8 cellular contexts compared by ENCODE assay signal in genomic region chr19:5339950-5340636, GRCh38. TPM values are rescaled to one million over a fixed set of nuclear protein-coding genes. Genes with fewer than 3 reads are reported as not detected.
DNase-seq lines count a peak whose midpoint lies in the region; ATAC-seq, FAIRE-seq and TF ChIP-seq lines count a peak whose summit lies in the region.

No MANE protein-coding gene starts in this region.

- no peak for TF ChIP-seq EP300 in K562 (IDR thresholded peaks at IDR 0.05; ENCODE audit: low read length)
- no peak for TF ChIP-seq EP300 in suprapubic skin (IDR thresholded peaks at IDR 0.05)

- in situ Hi-C loops in K562 (cut with MboI): no loop called here

- H3K36me3 ChIP-seq in HUES6 (ENCODE audit: control insufficient read depth, insufficient read depth, low read length) (no peaks in the 10 kb centered on the region), K562 (ENCODE audit: control insufficient read depth, insufficient read depth, low read length) (no peaks in the 10 kb centered on the region), keratinocyte (ENCODE audit: control insufficient read depth in 2 of 2, extremely low read depth in 1 of 2, insufficient read depth in 2 of 2, low read length in 2 of 2) (no peaks in the 10 kb centered on the region), suprapubic skin (no peaks in the 10 kb centered on the region)

- H3K9me1 ChIP-seq in K562 (ENCODE audit: control insufficient read depth, insufficient read depth, low read length) (no peaks in the 10 kb centered on the region), keratinocyte (ENCODE audit: control insufficient read depth, extremely low read depth, insufficient read depth, low read length) (no peaks in the 10 kb centered on the region)

- H2AFZ ChIP-seq in K562 (ENCODE audit: low read depth, low read length): peak overlapping the region; percentile 79; the same call in 1 of the 2 replicates
- no peak overlapping the region for H2AFZ ChIP-seq in keratinocyte (ENCODE audit: control insufficient read depth, low read length)

- BruUV-seq in K562 (replicated peaks; lab: Mats Ljungman, UMichigan): no TSS peak

- no peak for FAIRE-seq in K562 (lab: Jason Lieb, UNC)
- no peak for FAIRE-seq in keratinocyte (lab: Jason Lieb, UNC)

- 0% methylated on average over 22 of the region's 73 CpGs for WGBS in K562 (ENCODE audit: insufficient coverage, low coverage, missing lambda C conversion rate)
- 1% methylated on average over 12 of the region's 73 CpGs for WGBS in suprapubic skin

- H3K27me3 ChIP-seq in HUES6 (ENCODE audit: control insufficient read depth, insufficient read depth, low read length): peaks cover 33% of the 10 kb centered on the region
- H3K27me3 ChIP-seq in K562 (ENCODE audit: control insufficient read depth in 2 of 2, insufficient read depth in 2 of 2, low read length in 2 of 2): peaks cover 18 to 33% of the 10 kb centered on the region in 2 experiments
- peaks cover 35% of the 10 kb centered on the region for H3K27me3 ChIP-seq in keratinocyte (ENCODE audit: control insufficient read depth, extremely low read depth, insufficient read depth, low read length)
- peaks cover 55% of the 10 kb centered on the region for H3K27me3 ChIP-seq in suprapubic skin
- peaks cover 39% of the 10 kb centered on the region for H3K27me3 ChIP-seq in foreskin keratinocyte

- H3K4me2 ChIP-seq in K562 (ENCODE audit: insufficient read depth, low read length) (peak overlapping the region; percentile 60), keratinocyte (ENCODE audit: control insufficient read depth, extremely low read depth, insufficient read depth, low read depth, low read length) (peak overlapping the region; percentile 66)

- CTCF ChIA-PET in K562 (lab: Yijun Ruan, JAX; ENCODE audit: low intra/inter-chr PET ratio): no interaction called here

- ATAC-seq in K562 (peak; percentile 58), foreskin keratinocyte (no peak)

- H4K20me1 ChIP-seq in K562 (replicated peaks; ENCODE audit: control insufficient read depth, insufficient read depth, low read length) (peaks cover 6% of the 10 kb centered on the region; the same call in 1 of the 2 replicates), keratinocyte (ENCODE audit: control insufficient read depth, extremely low read depth, insufficient read depth, low read length) (no peaks in the 10 kb centered on the region)

- H3K4me1 ChIP-seq in HUES6 (ENCODE audit: control insufficient read depth, insufficient read depth, low read length) (peaks cover 18% of the 10 kb centered on the region), K562 (replicated peaks in 1 of 2; ENCODE audit: control insufficient read depth in 2 of 2, insufficient read depth in 2 of 2, low read length in 2 of 2) (peaks cover 12 to 44% of the 10 kb centered on the region in 2 experiments), keratinocyte (ENCODE audit: control insufficient read depth, extremely low read depth, insufficient read depth, low read length) (peaks cover 8% of the 10 kb centered on the region), suprapubic skin (peaks cover 21% of the 10 kb centered on the region), foreskin keratinocyte (no peaks in the 10 kb centered on the region)

- H3K27ac ChIP-seq in HUES6 (ENCODE audit: low read depth, low read length) (peak overlapping the region; percentile 76; the same call in 1 of the 2 replicates), K562 (ENCODE audit: extremely low read depth, low read depth, low read length) (peak overlapping the region; percentile 70; the same call in 1 of the 3 replicates), keratinocyte (ENCODE audit: control insufficient read depth, insufficient read depth, low read length) (no peak overlapping the region), suprapubic skin (no peak overlapping the region), foreskin keratinocyte (no peak overlapping the region)

- intact Hi-C loops in K562 (cut with micrococcal nuclease): no loop called here

- H3K9ac ChIP-seq in HUES6 (ENCODE audit: low read length): peak overlapping the region; percentile 72
- H3K9ac ChIP-seq in K562 (ENCODE audit: insufficient read depth in 1 of 2, low read depth in 2 of 2, low read length in 2 of 2): peak overlapping the region in 1 of 2 experiments; percentile 92; a peak in 3 of 4 replicates
- peak overlapping the region; percentile 4 for H3K9ac ChIP-seq in keratinocyte (ENCODE audit: control insufficient read depth, extremely low read depth, insufficient read depth, low read length)

- dilution Hi-C loops in keratinocyte (cut with MboI; ENCODE audit: extremely low pct_ligation_motif_present, low sequenced_read_pairs): no loop called here

- H3K79me2 ChIP-seq in K562 (ENCODE audit: control insufficient read depth, insufficient read depth, low read length): no peaks in the 10 kb centered on the region
- no peaks in the 10 kb centered on the region for H3K79me2 ChIP-seq in keratinocyte (ENCODE audit: control insufficient read depth, insufficient read depth, low read length)

- no peaks in the 10 kb centered on the region for H3K9me3 ChIP-seq in HUES6 (ENCODE audit: control insufficient read depth, insufficient read depth, low read depth, low read length)
- no peaks in the 10 kb centered on the region for H3K9me3 ChIP-seq in K562 (replicated peaks; ENCODE audit: control insufficient read depth, insufficient read depth, low read depth, low read length)
- no peaks in the 10 kb centered on the region for H3K9me3 ChIP-seq in keratinocyte (ENCODE audit: control insufficient read depth, low read depth, low read length)
- no peaks in the 10 kb centered on the region for H3K9me3 ChIP-seq in suprapubic skin

- TF ChIP-seq POLR2A in K562 (conservative IDR thresholded peaks at IDR 0.05) (no peak), suprapubic skin (IDR thresholded peaks at IDR 0.05) (no peak)

- TF ChIP-seq CTCF in K562 (IDR thresholded peaks at IDR 0.05 in 2 of 3, conservative IDR thresholded peaks at IDR 0.05 in 1 of 3; ENCODE audit: insufficient read depth in 2 of 3, low read depth in 1 of 3, low read length in 3 of 3) (peak in 1 of 3 experiments; percentile 51; a peak in 1 of 6 replicates), keratinocyte (optimal IDR thresholded peaks at IDR 0.05 in 1 of 3, IDR thresholded peaks at IDR 0.05 in 1 of 3, conservative IDR thresholded peaks at IDR 0.05 in 1 of 3; ENCODE audit: extremely low read depth in 1 of 3, insufficient read depth in 2 of 3, low read length in 3 of 3) (peak in 1 of 3 experiments; percentile 18), suprapubic skin (IDR thresholded peaks at IDR 0.05) (no peak), foreskin keratinocyte (conservative IDR thresholded peaks at IDR 0.05) (no peak)

- POLR2A ChIA-PET in K562 (lab: Yijun Ruan, JAX): interaction anchor here (0.6 kb wide), 1 partner anchor 280 kb away, joined by 3 read pairs; no protein-coding TSS in a partner anchor

- TF ChIP-seq RAD21 in K562 (CRISPR knock-in tag; conservative IDR thresholded peaks at IDR 0.05 in 1 of 2, IDR thresholded peaks at IDR 0.05 in 1 of 2): no peak

- DNase-seq in COR-L47 (lab: John Stamatoyannopoulos, UW): peak; percentile 55
- DNase-seq in K562 (ENCODE audit: extremely low read depth in 1 of 4, low spot score in 3 of 4): peak; percentile 27 to 80 (median 70)
- DNase-seq in keratinocyte (ENCODE audit: low read depth, low spot score): no peak
- DNase-seq in suprapubic skin (ENCODE audit: low spot score in 2 of 2): no peak
- DNase-seq in foreskin keratinocyte: no peak
- DNase-seq in CD1c-positive myeloid dendritic cell (ENCODE audit: extremely low spot score): no peak
- DNase-seq in NCI-H128 (lab: John Stamatoyannopoulos, UW; ENCODE audit: unreplicated experiment): no peak

- H3K4me3 ChIP-seq in HUES6 (ENCODE audit: low read depth, low read length) (peak overlapping the region; percentile 78), K562 (peak overlapping the region; percentile 58), keratinocyte (ENCODE audit: control insufficient read depth in 2 of 3, extremely low read depth in 1 of 3, insufficient read depth in 2 of 3, low read depth in 1 of 3, low read length in 3 of 3) (peak overlapping the region; percentile 45 to 64 (median 51)), suprapubic skin (peak overlapping the region; percentile 71)

TF ChIP-seq in K562, 482 proteins besides CTCF, POLR2A, EP300 and RAD21 (continues in another document):
- TF ChIP-seq PCBP1 (IDR thresholded peaks at IDR 0.05; ENCODE audit: low read depth, low read length, poor library complexity, severe bottlenecking): peak; percentile 0
- TF ChIP-seq YY1 (IDR thresholded peaks at IDR 0.05; ENCODE audit: borderline replicate concordance in 1 of 3, control insufficient read depth in 1 of 3, extremely low read depth in 1 of 3, insufficient read depth in 3 of 3, insufficient read length in 1 of 3, insufficient replicate concordance in 2 of 3, low read depth in 1 of 3, low read length in 2 of 3): peak in 2 of 3 experiments; percentile 14 to 20

RNA-seq across cellular contexts. Expression of gene PTPRS, which starts 0.5 kb away (rescaled TPM):
- total RNA-seq in K562 (2011; cell fraction: chromatin; rRNA removed; ENCODE audit: low replicate concordance): 79.8 and 180 TPM in 2 replicates
- total RNA-seq in K562 (2011; cell fraction: nucleolus; rRNA removed): 97.4 and 130 TPM in 2 replicates
- total RNA-seq in K562 (2011; cell fraction: nucleoplasm; rRNA removed): 85.8 and 89.2 TPM in 2 replicates
- total RNA-seq in K562 (2014; rRNA removed) (26.4 and 28.0 TPM in 2 replicates), K562 (2014; rRNA removed; fragmentation: Illumina TruSeq; extraction: Trizol) (6.1 and 6.7 TPM in 2 replicates), K562 (2015; rRNA removed; fragmentation: Illumina TruSeq; extraction: Trizol) (14.1 and 15.1 TPM in 2 replicates), K562 (2021) (45.2 and 49.4 TPM in 2 replicates), suprapubic skin (100 to 1,000 TPM; 116 to 182 (median 159) TPM), foreskin keratinocyte (12.4 and 19.5 TPM in 2 replicates)
- polyA plus RNA-seq in K562 (2011; rRNA removed) (14.9 and 17.4 TPM in 2 replicates), K562 (2014; fragmentation: Illumina TruSeq; extraction: Trizol) (8.3 and 10.7 TPM in 2 replicates), K562 (2014; fragmentation: Nextera tagmentation; extraction: Ambion mirVana) (1 to 10 TPM; 1.1 to 1.2 TPM), K562 (2014; rRNA removed) (26.9 and 27.4 TPM in 2 replicates), keratinocyte (2.5 to 6.7 TPM (median 4.0 TPM) in 3 replicates), foreskin keratinocyte (3.2 and 4.6 TPM in 2 replicates)
- 14.3 and 32.7 TPM in 2 replicates for polyA plus RNA-seq in K562 (2011; cell fraction: cytosol; rRNA removed)
- 54.1 and 106 TPM in 2 replicates for polyA plus RNA-seq in K562 (2011; cell fraction: nucleus; rRNA removed)
- polyA plus RNA-seq in K562 (2012): 23.1 and 29.5 TPM in 2 replicates
- polyA minus RNA-seq in K562 (2011; rRNA and poly(A)+ RNA removed): 11.5 and 28.9 TPM in 2 replicates
- polyA minus RNA-seq in K562 (2011; cell fraction: cytosol; rRNA and poly(A)+ RNA removed): 41.9 and 44.2 TPM in 2 replicates
- 27.2 and 33.5 TPM in 2 replicates for polyA minus RNA-seq in K562 (2011; cell fraction: nucleus; rRNA and poly(A)+ RNA removed)
- 1.7 TPM for polyA plus RNA-seq in keratinocyte (2011; ENCODE audit: low read depth)
- 1.7 and 3.5 TPM in 2 replicates for polyA plus RNA-seq in keratinocyte (2011; cell fraction: cytosol; rRNA removed)
- polyA plus RNA-seq in keratinocyte (2011; cell fraction: nucleus; rRNA removed): 11.4 and 17.1 TPM in 2 replicates
- polyA plus RNA-seq in keratinocyte (2012; ENCODE audit: low replicate concordance): 1.3 and 6.7 TPM in 2 replicates
- polyA minus RNA-seq in keratinocyte: 15.5 to 30.4 TPM (median 23.3 TPM) in 3 replicates
- polyA minus RNA-seq in keratinocyte (2011; cell fraction: cytosol; rRNA and poly(A)+ RNA removed): 24.9 TPM
- 44.2 and 50.3 TPM in 2 replicates for polyA minus RNA-seq in keratinocyte (2011; cell fraction: nucleus; rRNA and poly(A)+ RNA removed)

Comparison
In these comparisons a context has a peak if more than half of its experiments do, and no peak if none do; other contexts are left out.
1. DNase-seq: peak in COR-L47 (single experiment) and K562 (4 of 4); none in keratinocyte (single experiment), suprapubic skin (0 of 2), foreskin keratinocyte (0 of 2), CD1c-positive myeloid dendritic cell (single experiment) and NCI-H128 (single experiment).
2. H3K27ac ChIP-seq: peak in HUES6 (single experiment) and K562 (single experiment); none in keratinocyte (single experiment), suprapubic skin (single experiment) and foreskin keratinocyte (single experiment).
3. Peak in every context shown above with its lines, with median percentiles within 50 percentile points of each other: H3K4me3 ChIP-seq.